ENCODE assay signal across 2 cellular contexts in genomic region chr2:120934891-120935338, GRCh38.
A peak's percentile ranks its signal among the peaks of the same experiment; 100 is the strongest.
TF ChIP-seq lines count a peak whose summit lies in the region.

No MANE protein-coding gene starts in this region.

TF ChIP-seq in HepG2, 621 proteins besides CTCF, POLR2A, EP300 and RAD21 (continued from another document and continues in another):
- TF ChIP-seq ZNF839 (CRISPR knock-in tag; IDR thresholded peaks at IDR 0.05; ENCODE audit: borderline replicate concordance): 0 out of 2 replicates have a peak, but pooled peaks have one; percentile 21
- TF ChIP-seq KDM2A (CRISPR knock-in tag; IDR thresholded peaks at IDR 0.05; ENCODE audit: borderline replicate concordance, low read depth): peak; percentile 29; the same call in 1 of the 2 replicates
- TF ChIP-seq, protein P1, sequence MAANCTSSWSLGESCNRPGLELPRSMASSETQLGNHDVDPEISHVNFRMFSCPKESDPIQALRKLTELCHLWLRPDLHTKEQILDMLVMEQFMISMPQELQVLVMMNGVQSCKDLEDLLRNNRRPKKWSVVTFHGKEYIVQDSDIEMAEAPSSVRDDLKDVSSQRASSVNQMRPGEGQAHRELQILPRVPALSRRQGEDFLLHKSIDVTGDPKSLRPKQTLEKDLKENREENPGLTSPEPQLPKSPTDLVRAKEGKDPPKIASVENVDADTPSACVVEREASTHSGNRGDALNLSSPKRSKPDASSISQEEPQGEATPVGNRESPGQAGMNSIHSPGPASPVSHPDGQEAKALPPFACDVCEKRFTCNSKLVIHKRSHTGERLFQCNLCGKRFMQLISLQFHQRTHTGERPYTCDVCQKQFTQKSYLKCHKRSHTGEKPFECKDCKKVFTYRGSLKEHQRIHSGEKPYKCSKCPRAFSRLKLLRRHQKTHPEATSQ (CRISPR knock-in tag; IDR thresholded peaks at IDR 0.05; ENCODE audit: borderline replicate concordance): 0 out of 2 replicates have a peak, but pooled peaks have one; percentile 12
- TF ChIP-seq FOXC1 (CRISPR knock-in tag; IDR thresholded peaks at IDR 0.05; ENCODE audit: borderline replicate concordance): peak; percentile 21; the same call in 1 of the 2 replicates
- 0 out of 2 replicates have a peak, but pooled peaks have one; percentile 12 for TF ChIP-seq ZNF589 (CRISPR knock-in tag; conservative IDR thresholded peaks at IDR 0.05)
- TF ChIP-seq SMARCC2 (IDR thresholded peaks at IDR 0.05): no peak
- TF ChIP-seq, protein P2, sequence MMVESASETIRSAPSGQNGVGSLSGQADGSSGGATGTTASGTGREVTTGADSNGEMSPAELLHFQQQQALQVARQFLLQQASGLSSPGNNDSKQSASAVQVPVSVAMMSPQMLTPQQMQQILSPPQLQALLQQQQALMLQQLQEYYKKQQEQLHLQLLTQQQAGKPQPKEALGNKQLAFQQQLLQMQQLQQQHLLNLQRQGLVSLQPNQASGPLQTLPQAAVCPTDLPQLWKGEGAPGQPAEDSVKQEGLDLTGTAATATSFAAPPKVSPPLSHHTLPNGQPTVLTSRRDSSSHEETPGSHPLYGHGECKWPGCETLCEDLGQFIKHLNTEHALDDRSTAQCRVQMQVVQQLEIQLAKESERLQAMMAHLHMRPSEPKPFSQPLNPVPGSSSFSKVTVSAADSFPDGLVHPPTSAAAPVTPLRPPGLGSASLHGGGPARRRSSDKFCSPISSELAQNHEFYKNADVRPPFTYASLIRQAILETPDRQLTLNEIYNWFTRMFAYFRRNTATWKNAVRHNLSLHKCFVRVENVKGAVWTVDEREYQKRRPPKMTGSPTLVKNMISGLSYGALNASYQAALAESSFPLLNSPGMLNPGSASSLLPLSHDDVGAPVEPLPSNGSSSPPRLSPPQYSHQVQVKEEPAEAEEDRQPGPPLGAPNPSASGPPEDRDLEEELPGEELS (CRISPR knock-in tag; IDR thresholded peaks at IDR 0.05): 0 out of 2 replicates have a peak, but pooled peaks have one; percentile 12
- TF ChIP-seq IKZF4 (CRISPR knock-in tag; IDR thresholded peaks at IDR 0.05; ENCODE audit: borderline replicate concordance, low read depth, not compliant biosample characterization): peak; percentile 8
- no peak for TF ChIP-seq HNRNPH1 (optimal IDR thresholded peaks at IDR 0.05; ENCODE audit: low read depth, low read length)
- 0 out of 2 replicates have a peak, but pooled peaks have one; percentile 22 for TF ChIP-seq ZNF891 (CRISPR knock-in tag; IDR thresholded peaks at IDR 0.05)
- TF ChIP-seq REPIN1 (CRISPR knock-in tag; IDR thresholded peaks at IDR 0.05; ENCODE audit: borderline replicate concordance, low read depth): no peak
- TF ChIP-seq RARA (CRISPR knock-in tag; IDR thresholded peaks at IDR 0.05): peak; percentile 14; the same call in 1 of the 2 replicates
- TF ChIP-seq GATA4 (IDR thresholded peaks at IDR 0.05; ENCODE audit: borderline replicate concordance, low read depth): no peak
- TF ChIP-seq FOSL1 (CRISPR knock-in tag; IDR thresholded peaks at IDR 0.05; ENCODE audit: borderline replicate concordance): peak; percentile 46; the same call in 1 of the 2 replicates
- TF ChIP-seq ARID3A (IDR thresholded peaks at IDR 0.05; ENCODE audit: low read depth, low read length): 0 out of 2 replicates have a peak, but pooled peaks have one; percentile 8
- 0 out of 2 replicates have a peak, but pooled peaks have one; percentile 1 for TF ChIP-seq SKIL (CRISPR knock-in tag; IDR thresholded peaks at IDR 0.05; ENCODE audit: borderline replicate concordance)
- 0 out of 2 replicates have a peak, but pooled peaks have one; percentile 26 for TF ChIP-seq JUN (CRISPR knock-in tag; IDR thresholded peaks at IDR 0.05)
- no peak for TF ChIP-seq MAFG (CRISPR knock-in tag; IDR thresholded peaks at IDR 0.05)
- TF ChIP-seq, protein P3, sequence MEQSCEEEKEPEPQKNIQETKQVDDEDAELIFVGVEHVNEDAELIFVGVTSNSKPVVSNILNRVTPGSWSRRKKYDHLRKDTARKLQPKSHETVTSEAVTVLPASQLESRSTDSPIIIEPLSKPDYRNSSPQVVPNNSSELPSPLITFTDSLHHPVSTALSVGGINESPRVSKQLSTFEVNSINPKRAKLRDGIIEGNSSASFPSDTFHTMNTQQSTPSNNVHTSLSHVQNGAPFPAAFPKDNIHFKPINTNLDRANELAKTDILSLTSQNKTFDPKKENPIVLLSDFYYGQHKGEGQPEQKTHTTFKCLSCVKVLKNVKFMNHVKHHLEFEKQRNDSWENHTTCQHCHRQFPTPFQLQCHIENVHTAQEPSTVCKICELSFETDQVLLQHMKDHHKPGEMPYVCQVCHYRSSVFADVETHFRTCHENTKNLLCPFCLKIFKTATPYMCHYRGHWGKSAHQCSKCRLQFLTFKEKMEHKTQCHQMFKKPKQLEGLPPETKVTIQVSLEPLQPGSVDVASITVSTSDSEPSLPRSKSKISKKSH (CRISPR knock-in tag; IDR thresholded peaks at IDR 0.05; ENCODE audit: borderline replicate concordance): no peak
- no peak for TF ChIP-seq FOXA1 (IDR thresholded peaks at IDR 0.05)
- peak; percentile 9; the same call in 1 of the 2 replicates for TF ChIP-seq FOXA1 (CRISPR knock-in tag; IDR thresholded peaks at IDR 0.05)

TF ChIP-seq in GM23338, 12 proteins besides CTCF, POLR2A, EP300 and RAD21 (continued from another document):
- TF ChIP-seq ZNF462 (CRISPR knock-in tag; IDR thresholded peaks at IDR 0.05): no peak
- TF ChIP-seq, protein P4, sequence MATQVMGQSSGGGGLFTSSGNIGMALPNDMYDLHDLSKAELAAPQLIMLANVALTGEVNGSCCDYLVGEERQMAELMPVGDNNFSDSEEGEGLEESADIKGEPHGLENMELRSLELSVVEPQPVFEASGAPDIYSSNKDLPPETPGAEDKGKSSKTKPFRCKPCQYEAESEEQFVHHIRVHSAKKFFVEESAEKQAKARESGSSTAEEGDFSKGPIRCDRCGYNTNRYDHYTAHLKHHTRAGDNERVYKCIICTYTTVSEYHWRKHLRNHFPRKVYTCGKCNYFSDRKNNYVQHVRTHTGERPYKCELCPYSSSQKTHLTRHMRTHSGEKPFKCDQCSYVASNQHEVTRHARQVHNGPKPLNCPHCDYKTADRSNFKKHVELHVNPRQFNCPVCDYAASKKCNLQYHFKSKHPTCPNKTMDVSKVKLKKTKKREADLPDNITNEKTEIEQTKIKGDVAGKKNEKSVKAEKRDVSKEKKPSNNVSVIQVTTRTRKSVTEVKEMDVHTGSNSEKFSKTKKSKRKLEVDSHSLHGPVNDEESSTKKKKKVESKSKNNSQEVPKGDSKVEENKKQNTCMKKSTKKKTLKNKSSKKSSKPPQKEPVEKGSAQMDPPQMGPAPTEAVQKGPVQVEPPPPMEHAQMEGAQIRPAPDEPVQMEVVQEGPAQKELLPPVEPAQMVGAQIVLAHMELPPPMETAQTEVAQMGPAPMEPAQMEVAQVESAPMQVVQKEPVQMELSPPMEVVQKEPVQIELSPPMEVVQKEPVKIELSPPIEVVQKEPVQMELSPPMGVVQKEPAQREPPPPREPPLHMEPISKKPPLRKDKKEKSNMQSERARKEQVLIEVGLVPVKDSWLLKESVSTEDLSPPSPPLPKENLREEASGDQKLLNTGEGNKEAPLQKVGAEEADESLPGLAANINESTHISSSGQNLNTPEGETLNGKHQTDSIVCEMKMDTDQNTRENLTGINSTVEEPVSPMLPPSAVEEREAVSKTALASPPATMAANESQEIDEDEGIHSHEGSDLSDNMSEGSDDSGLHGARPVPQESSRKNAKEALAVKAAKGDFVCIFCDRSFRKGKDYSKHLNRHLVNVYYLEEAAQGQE (IDR thresholded peaks at IDR 0.05; ENCODE audit: unreplicated experiment): no peak
